Comparison of ENCODE assay signal across 21 cellular contexts in genomic region chr18:70641156-70641775, GRCh38.
DNase-seq lines count a peak whose midpoint lies in the region; ATAC-seq, FAIRE-seq and TF ChIP-seq lines count a peak whose summit lies in the region.
"Had no signal": no experiment of that assay in that cellular context is flagged by ENCODE, and none has a peak within 500 bp of the region (broad histone marks: within the 10 kb centered on the region; RNA-seq: fewer than 3 reads in every experiment).

No MANE protein-coding gene starts in this region.

- no peak for TF ChIP-seq CTCF in CD8-positive, alpha-beta T cell (IDR thresholded peaks at IDR 0.05)
- TF ChIP-seq CTCF in OCI-LY1 (IDR thresholded peaks at IDR 0.05; ENCODE audit: low read length) (no peak), body of pancreas (IDR thresholded peaks at IDR 0.05) (no peak), neural progenitor cell (IDR thresholded peaks at IDR 0.05) (no peak)

- H3K4me1 Mint-ChIP-seq in CD8-positive, alpha-beta T cell (ENCODE audit: low read depth) = peaks cover 35% of the 10 kb centered on the region
- peaks cover 15% of the 10 kb centered on the region for H3K4me1 Mint-ChIP-seq in neural progenitor cell
- no peaks in the 10 kb centered on the region for H3K4me1 Mint-ChIP-seq in immature natural killer cell

- CTCF ChIA-PET in CD8-positive, alpha-beta T cell (lab: Charles Lee) = interaction anchor here (1.4 kb wide), 1 partner anchor 18 kb away, joined by 4 read pairs; no protein-coding TSS in a partner anchor

- H3K27ac ChIP-seq in CD8-positive, alpha-beta T cell (ENCODE audit: low read depth, low read length) = no peak overlapping the region
- H3K27ac ChIP-seq in OCI-LY1 (ENCODE audit: low read depth, low read length, poor library complexity, severe bottlenecking) = peak overlapping the region; percentile 92
- H3K27ac ChIP-seq in body of pancreas = peak overlapping the region in 3 of 4 donors; percentile 35 to 64 (median 43)
- H3K27ac ChIP-seq in neural progenitor cell = no peak overlapping the region

- H3K36me3 Mint-ChIP-seq in CD8-positive, alpha-beta T cell = peaks cover 2% of the 10 kb centered on the region
- H3K36me3 Mint-ChIP-seq in neural progenitor cell (no peaks in the 10 kb centered on the region), immature natural killer cell (peaks cover 0 to 7% (median 0%) of the 10 kb centered on the region in 3 donors)

- FAIRE-seq in HTR-8/SVneo (lab: Jason Lieb, UNC) = no peak
- FAIRE-seq: A204.1 had no signal

- H3K27ac Mint-ChIP-seq in CD8-positive, alpha-beta T cell = peak overlapping the region; percentile 49
- H3K27ac Mint-ChIP-seq in neural progenitor cell = no peak overlapping the region
- H3K27ac Mint-ChIP-seq in immature natural killer cell = no peak overlapping the region
- H3K27ac Mint-ChIP-seq: HFFc6 had no signal

- H3K27me3 Mint-ChIP-seq in CD8-positive, alpha-beta T cell (ENCODE audit: low read depth) = no peaks in the 10 kb centered on the region
- H3K27me3 Mint-ChIP-seq in neural progenitor cell (ENCODE audit: insufficient read depth, low read depth) (peaks cover 2% of the 10 kb centered on the region), immature natural killer cell (ENCODE audit: low read depth in 3 of 3) (peaks cover 0 to 3% (median 0%) of the 10 kb centered on the region in 3 donors)
- H3K27me3 Mint-ChIP-seq: CD4-positive, alpha-beta T cell had no signal

- no peak for ATAC-seq in CD8-positive, alpha-beta T cell
- ATAC-seq in body of pancreas (peak; percentile 76), GM18519 (IDR thresholded peaks at IDR 0.05; ENCODE audit: low FRiP score, unreplicated experiment) (no peak)
- ATAC-seq: Right ventricle myocardium inferior had no signal

- H3K27me3 ChIP-seq in CD8-positive, alpha-beta T cell (ENCODE audit: insufficient read depth, low read length) = no peaks in the 10 kb centered on the region
- H3K27me3 ChIP-seq in OCI-LY1 (ENCODE audit: insufficient read depth, low read length) = no peaks in the 10 kb centered on the region
- no peaks in the 10 kb centered on the region for H3K27me3 ChIP-seq in body of pancreas
- H3K27me3 ChIP-seq in neural progenitor cell = no peaks in the 10 kb centered on the region
- H3K27me3 ChIP-seq: BE2C, MG63 had no signal

- intact Hi-C loops in CD8-positive, alpha-beta T cell (cut with DNase I, micrococcal nuclease) = loop anchor here in 1 of 2 experiments (2.0 kb wide), 1 partner anchor 18 kb away; no protein-coding TSS in a partner anchor
- intact Hi-C loops in body of pancreas (cut with DNase I) = no loop called here

- H3K4me2 ChIP-seq in OCI-LY1 (ENCODE audit: low read length) (peak overlapping the region; percentile 42), neural progenitor cell (no peak overlapping the region)

- H3K4me3 ChIP-seq in CD8-positive, alpha-beta T cell (ENCODE audit: low read depth, low read length) = no peak overlapping the region
- peak overlapping the region; percentile 12 for H3K4me3 ChIP-seq in OCI-LY1 (ENCODE audit: low read depth, low read length, poor library complexity, severe bottlenecking)
- H3K4me3 ChIP-seq in body of pancreas = no peak overlapping the region
- no peak overlapping the region for H3K4me3 ChIP-seq in neural progenitor cell
- H3K4me3 ChIP-seq: MG63 had no signal

- H3K36me3 ChIP-seq in CD8-positive, alpha-beta T cell (ENCODE audit: insufficient read depth, low read length) = no peaks in the 10 kb centered on the region
- H3K36me3 ChIP-seq in OCI-LY1 (ENCODE audit: insufficient read depth, low read length) (no peaks in the 10 kb centered on the region), body of pancreas (replicated peaks in 1 of 2; ENCODE audit: insufficient read depth in 1 of 2, low read depth in 2 of 2) (no peaks in the 10 kb centered on the region), neural progenitor cell (no peaks in the 10 kb centered on the region)
- H3K36me3 ChIP-seq: BE2C, MG63 had no signal

- H3K9ac ChIP-seq in OCI-LY1 (ENCODE audit: low read length) (peak overlapping the region; percentile 55), neural progenitor cell (no peak overlapping the region)

- no peaks in the 10 kb centered on the region for H3K9me2 ChIP-seq in OCI-LY1 (ENCODE audit: low read depth, low read length)

- H3K4me3 Mint-ChIP-seq in CD8-positive, alpha-beta T cell = no peak overlapping the region
- no peak overlapping the region for H3K4me3 Mint-ChIP-seq in neural progenitor cell
- H3K4me3 Mint-ChIP-seq in immature natural killer cell = no peak overlapping the region
- H3K4me3 Mint-ChIP-seq: CD4-positive, alpha-beta T cell; HFFc6 had no signal

- peaks cover 11% of the 10 kb centered on the region for H3K4me1 ChIP-seq in CD8-positive, alpha-beta T cell (ENCODE audit: insufficient read depth, low read length)
- H3K4me1 ChIP-seq in OCI-LY1 (ENCODE audit: insufficient read depth, low read length, severe bottlenecking) (peaks cover 63% of the 10 kb centered on the region), body of pancreas (no peaks in the 10 kb centered on the region), neural progenitor cell (no peaks in the 10 kb centered on the region)
- H3K4me1 ChIP-seq: BE2C had no signal

- 23 to 24% methylated on average over 6 of the region's 6 CpGs for WGBS in body of pancreas, 2 donors

- no peaks in the 10 kb centered on the region for H4K20me1 ChIP-seq in OCI-LY1 (ENCODE audit: insufficient read depth, low read length)
- no peaks in the 10 kb centered on the region for H4K20me1 ChIP-seq in neural progenitor cell (ENCODE audit: low read depth)

- H3K9me3 Mint-ChIP-seq in CD8-positive, alpha-beta T cell = peaks cover 13% of the 10 kb centered on the region
- H3K9me3 Mint-ChIP-seq in neural progenitor cell = no peaks in the 10 kb centered on the region
- H3K9me3 Mint-ChIP-seq in immature natural killer cell = peaks cover 0 to 5% (median 0%) of the 10 kb centered on the region in 6 donors

- no peak for DNase-seq in CD8-positive, alpha-beta T cell
- DNase-seq in body of pancreas (no peak), neural progenitor cell (ENCODE audit: low spot score) (no peak), HTR-8/SVneo (ENCODE audit: insufficient read length, low spot score) (no peak), immature natural killer cell (no peak)
- DNase-seq: BE2C; CD4-positive, alpha-beta T cell; GF-D8; H7; HFFc6; Kasumi-1; MG63; NCI-H1417; NCI-H1694 treated with DMSO at 0.1 percent for 48 hours; NCI-H2081 treated with DMSO at 0.1 percent for 48 hours; NCI-H446; NCI-H526 had no signal

- H2AFZ ChIP-seq in OCI-LY1 (ENCODE audit: low read length) (peak overlapping the region; percentile 81; the same call in 1 of the 2 replicates), neural progenitor cell (replicated peaks) (peak overlapping the region; percentile 13)

- POLR2A ChIA-PET in CD8-positive, alpha-beta T cell (lab: Charles Lee) = interaction anchor here (0.7 to 1.2 kb wide), 2 partner anchors 9 to 19 kb away, joined by 3 read pairs; no protein-coding TSS in a partner anchor

- peak in 1 of 3 donors; percentile 16 for TF ChIP-seq POLR2A in body of pancreas (IDR thresholded peaks at IDR 0.05)

- H3F3A ChIP-seq in OCI-LY1 (ENCODE audit: insufficient read depth, low read length) = 0 out of 2 replicates have a peak, but pooled peaks cover 8% of the 10 kb centered on the region
- no peaks in the 10 kb centered on the region for H3F3A ChIP-seq in neural progenitor cell (ENCODE audit: low read depth)

- no peaks in the 10 kb centered on the region for H3K79me2 ChIP-seq in OCI-LY1 (ENCODE audit: insufficient read depth, low read length)
- no peaks in the 10 kb centered on the region for H3K79me2 ChIP-seq in neural progenitor cell (ENCODE audit: low read depth)

- no peaks in the 10 kb centered on the region for H3K9me3 ChIP-seq in CD8-positive, alpha-beta T cell (ENCODE audit: low read length)
- H3K9me3 ChIP-seq in OCI-LY1 (ENCODE audit: low read length) (no peaks in the 10 kb centered on the region), body of pancreas (no peaks in the 10 kb centered on the region), neural progenitor cell (ENCODE audit: low read depth) (no peaks in the 10 kb centered on the region)
- H3K9me3 ChIP-seq: BE2C, MG63 had no signal

Comparison
In these comparisons a context has a peak if more than half of its experiments do, and no peak if none do; other contexts are left out.
1. H3K27ac ChIP-seq: peak in OCI-LY1 (single experiment) and body of pancreas (3 of 4); none in CD8-positive, alpha-beta T cell (single experiment) and neural progenitor cell (single experiment).